8 cellular contexts compared by ENCODE assay signal in genomic region chr17:39981207-39982068, GRCh38. TPM values are rescaled to one million over a fixed set of nuclear protein-coding genes. Genes with fewer than 3 reads are reported as not detected.
DNase-seq lines count a peak whose midpoint lies in the region; ATAC-seq and TF ChIP-seq lines count a peak whose summit lies in the region.

No MANE protein-coding gene starts in this region.

- peaks cover 36% of the 10 kb centered on the region for H3K79me2 ChIP-seq in OCI-LY3 (ENCODE audit: low read length)

- peak overlapping the region; percentile 98 for H3K4me2 ChIP-seq in OCI-LY3 (ENCODE audit: low read length)

- peak overlapping the region; percentile 92 for H3K4me3 Mint-ChIP-seq in endodermal cell
- H3K4me3 Mint-ChIP-seq in natural killer cell = peak overlapping the region; percentile 98

- peaks cover 22% of the 10 kb centered on the region for H3K36me3 ChIP-seq in OCI-LY3 (replicated peaks; ENCODE audit: low read depth, low read length)
- H3K36me3 ChIP-seq in endodermal cell (ENCODE audit: control insufficient read depth, insufficient read depth, low read length) = peaks cover 32% of the 10 kb centered on the region

- no peaks in the 10 kb centered on the region for H3K27me3 ChIP-seq in OCI-LY3 (ENCODE audit: low read depth, low read length)
- no peaks in the 10 kb centered on the region for H3K27me3 ChIP-seq in endodermal cell (ENCODE audit: control insufficient read depth, insufficient read depth, low read length, poor library complexity, severe bottlenecking)

- intact Hi-C loops in natural killer cell (cut with micrococcal nuclease) = loop anchor here (2.0 kb wide), 1 partner anchor 117 kb away; the partner anchor contains the start of gene IKZF3

- peak overlapping the region; percentile 70 for H3K27ac ChIP-seq in OCI-LY3 (ENCODE audit: low read length)
- H3K27ac ChIP-seq in endodermal cell (ENCODE audit: low read depth, low read length) = peak overlapping the region; percentile 95

- no peaks in the 10 kb centered on the region for H3K9me3 ChIP-seq in OCI-LY3 (ENCODE audit: insufficient read depth, low read length)
- no peaks in the 10 kb centered on the region for H3K9me3 ChIP-seq in endodermal cell (ENCODE audit: control insufficient read depth, low read length)

- H3K27me3 Mint-ChIP-seq in endodermal cell (ENCODE audit: insufficient read depth) (peaks cover 5% of the 10 kb centered on the region), natural killer cell (ENCODE audit: low read depth in 2 of 2) (no peaks in the 10 kb centered on the region)

- WGBS in endodermal cell (ENCODE audit: insufficient coverage in 1 of 2, insufficient read length in 1 of 2), 2 experiments = 11 to 13% methylated on average over 17 to 20 of the region's 20 CpGs

- H4K20me1 ChIP-seq in OCI-LY3 (ENCODE audit: insufficient read depth, low read length) = peaks cover 18% of the 10 kb centered on the region

- peaks cover 23% of the 10 kb centered on the region for H3K4me1 Mint-ChIP-seq in endodermal cell
- H3K4me1 Mint-ChIP-seq in natural killer cell = peaks cover 29 to 32% of the 10 kb centered on the region in 2 donors

- peak; percentile 14 for DNase-seq in GM12865 (ENCODE audit: low read depth)
- DNase-seq in endodermal cell = no peak
- DNase-seq in natural killer cell = no peak
- DNase-seq in NCI-H146 (lab: John Stamatoyannopoulos, UW) = no peak
- no peak for DNase-seq in COR-L47 (lab: John Stamatoyannopoulos, UW)

- peaks cover 28% of the 10 kb centered on the region for H3K36me3 Mint-ChIP-seq in endodermal cell (ENCODE audit: low read depth)
- peaks cover 13% of the 10 kb centered on the region for H3K36me3 Mint-ChIP-seq in natural killer cell

- no peak overlapping the region for H2AFZ ChIP-seq in OCI-LY3 (ENCODE audit: low read depth, low read length)

- peaks cover 16% of the 10 kb centered on the region for H3K4me1 ChIP-seq in OCI-LY3 (ENCODE audit: low read length)
- H3K4me1 ChIP-seq in endodermal cell (ENCODE audit: control insufficient read depth, insufficient read depth, low read length) = peaks cover 2% of the 10 kb centered on the region

- no peak for ATAC-seq in natural killer cell
- ATAC-seq in HG03354 (IDR thresholded peaks at IDR 0.05; ENCODE audit: poor library complexity, severe bottlenecking, unreplicated experiment) = no peak
- no peak for ATAC-seq in GM21367 (IDR thresholded peaks at IDR 0.05; ENCODE audit: unreplicated experiment)

- TF ChIP-seq CTCF in GM12865 (IDR thresholded peaks at IDR 0.05; ENCODE audit: insufficient read depth, low read depth, low read length, missing control alignments) = no peak
- no peak for TF ChIP-seq CTCF in OCI-LY3 (IDR thresholded peaks at IDR 0.05; ENCODE audit: low read depth, low read length)
- TF ChIP-seq CTCF in endodermal cell (conservative IDR thresholded peaks at IDR 0.05) = no peak
- no peak for TF ChIP-seq CTCF in natural killer cell (IDR thresholded peaks at IDR 0.05)

- H3K4me3 ChIP-seq in GM12865 (ENCODE audit: low read depth, low read length) = peak overlapping the region; percentile 84
- peak overlapping the region; percentile 97 for H3K4me3 ChIP-seq in OCI-LY3 (ENCODE audit: low read length)
- H3K4me3 ChIP-seq in endodermal cell (ENCODE audit: low read length) = peak overlapping the region; percentile 99

- H3K9ac ChIP-seq in OCI-LY3 (ENCODE audit: low read length) (peak overlapping the region; percentile 93), endodermal cell (ENCODE audit: extremely low read depth, low read length, poor library complexity, severe bottlenecking) (peak overlapping the region; percentile 98)

- H3K9me3 Mint-ChIP-seq in endodermal cell (no peaks in the 10 kb centered on the region), natural killer cell (no peaks in the 10 kb centered on the region)

- H3K27ac Mint-ChIP-seq in endodermal cell (peak overlapping the region; percentile 93), natural killer cell (peak overlapping the region; percentile 99)

RNA-seq across cellular contexts. Expression of gene PSMD3, which starts 0.8 kb away (rescaled TPM):
- total RNA-seq in endodermal cell = 100 to 1,000 TPM; 152 to 164 TPM
- 142 TPM for polyA plus RNA-seq in endodermal cell (2013, experiment 1 of 2)
- polyA plus RNA-seq in endodermal cell (2013, experiment 2 of 2) = 132 TPM
- total RNA-seq in natural killer cell = 10 to 100 TPM; 66.1 to 83.8 (median 78.9) TPM

RNA-seq across cellular contexts. Expression of gene GSDMA, which starts 18.6 kb away (rescaled TPM):
- total RNA-seq in endodermal cell (not detected), natural killer cell (1 to 10 TPM; 1.1 to 3.2 (median 2.1) TPM)
- not detected for polyA plus RNA-seq in endodermal cell (2013, experiment 1 of 2)
- polyA plus RNA-seq in endodermal cell (2013, experiment 2 of 2) = not detected

RNA-seq across cellular contexts. Expression of gene CSF3, which starts 33.8 kb away (rescaled TPM):
- total RNA-seq in endodermal cell = not detected
- not detected for polyA plus RNA-seq in endodermal cell (2013, experiment 1 of 2)
- polyA plus RNA-seq in endodermal cell (2013, experiment 2 of 2) = not detected
- total RNA-seq in natural killer cell = not detected

RNA-seq across cellular contexts. Expression of gene LRRC3C, which starts 53.9 kb away (rescaled TPM):
- total RNA-seq in endodermal cell (not detected), natural killer cell (not detected)
- polyA plus RNA-seq in endodermal cell (2013, experiment 1 of 2) = not detected
- polyA plus RNA-seq in endodermal cell (2013, experiment 2 of 2) = not detected

RNA-seq across cellular contexts. Expression of gene ORMDL3, which starts 54.0 kb away (rescaled TPM):
- 10 to 100 TPM; 77.7 to 83.8 TPM for total RNA-seq in endodermal cell
- polyA plus RNA-seq in endodermal cell (2013, experiment 1 of 2) = 56.1 TPM
- polyA plus RNA-seq in endodermal cell (2013, experiment 2 of 2) = 46.6 TPM
- total RNA-seq in natural killer cell = 100 to 1,000 TPM in 1 of 3 donors, 10 to 100 TPM in 2; 61.6 to 121 (median 77.2) TPM
